6 cellular contexts compared by ENCODE assay signal in genomic region chr11:116138280-116138679, GRCh38.
"Had no signal": no experiment of that assay in that cellular context is flagged by ENCODE, and none has a peak within 500 bp of the region (broad histone marks: within the 10 kb centered on the region; RNA-seq: fewer than 3 reads in every experiment).

No MANE protein-coding gene starts in this region.

- H3K4me3 ChIP-seq: K562 had no signal

- DNase-seq: H9, HCEC 1CT, HFFc6, IMR-90, KG1 had no signal

- ATAC-seq: K562 had no signal
